Comparison of ENCODE assay signal across 22 cellular contexts in genomic region chr13:42526276-42526675, GRCh38. TPM values are rescaled to one million over a fixed set of nuclear protein-coding genes. Genes with fewer than 3 reads are reported as not detected.
DNase-seq lines count a peak whose midpoint lies in the region; ATAC-seq, FAIRE-seq and TF ChIP-seq lines count a peak whose summit lies in the region.
"Had no signal": no experiment of that assay in that cellular context is flagged by ENCODE, and none has a peak within 500 bp of the region (broad histone marks: within the 10 kb centered on the region; RNA-seq: fewer than 3 reads in every experiment).

No MANE protein-coding gene starts in this region.

- TF ChIP-seq POLR2A in HepG2 (IDR thresholded peaks at IDR 0.05; ENCODE audit: insufficient read depth in 1 of 2, low read depth in 2 of 2, low read length in 2 of 2) (no peak), heart left ventricle (IDR thresholded peaks at IDR 0.05) (no peak)

- ATAC-seq in HepG2, result no peak
- no peak for ATAC-seq in heart left ventricle
- ATAC-seq: PC-3, Right ventricle myocardium inferior had no signal

- H4K91ac ChIP-seq in mesenchymal stem cell (ENCODE audit: low read length), result peak overlapping the region; percentile 15

- peak overlapping the region in 1 of 2 experiments; percentile 9 for H3K4ac ChIP-seq in mesenchymal stem cell (ENCODE audit: low read depth in 1 of 2, low read length in 2 of 2)

- H2BK5ac ChIP-seq in mesenchymal stem cell (ENCODE audit: low read depth, low read length, poor library complexity, severe bottlenecking), result no peak overlapping the region

- H2AK5ac ChIP-seq in mesenchymal stem cell (ENCODE audit: low read length, severe bottlenecking), result peak overlapping the region; percentile 84

- peaks cover 13% of the 10 kb centered on the region for H3K4me1 Mint-ChIP-seq in astrocyte (ENCODE audit: low read depth, unreplicated experiment)

- peak overlapping the region; percentile 57 for H2BK15ac ChIP-seq in mesenchymal stem cell (ENCODE audit: low read depth, poor library complexity, severe bottlenecking)

- H2BK12ac ChIP-seq in mesenchymal stem cell (ENCODE audit: low read length in 2 of 2), result peak overlapping the region; percentile 86 to 87

- intact Hi-C loops in HepG2 (cut with micrococcal nuclease; ENCODE audit: unreplicated experiment), result no loop called here
- intact Hi-C loops in heart left ventricle (cut with DNase I), result no loop called here

- H3K9me3 ChIP-seq in liver (ENCODE audit: control insufficient read depth in 4 of 4, low read length in 3 of 4) (no peaks in the 10 kb centered on the region), HepG2 (ENCODE audit: low read length) (peaks cover 10% of the 10 kb centered on the region; the same call in 1 of the 2 replicates), astrocyte (ENCODE audit: insufficient read depth, low read depth, low read length) (no peaks in the 10 kb centered on the region), mesenchymal stem cell (ENCODE audit: control insufficient read depth, low read length) (no peaks in the 10 kb centered on the region), heart left ventricle (no peaks in the 10 kb centered on the region)
- H3K9me3 ChIP-seq: BE2C had no signal

- peak overlapping the region; percentile 9 for H3K27ac Mint-ChIP-seq in astrocyte (ENCODE audit: unreplicated experiment)
- H3K27ac Mint-ChIP-seq: CD4-positive, CD25-positive, alpha-beta regulatory T cell had no signal

- no peaks in the 10 kb centered on the region for H3K79me2 ChIP-seq in HepG2 (ENCODE audit: insufficient read depth, low read length)
- H3K79me2 ChIP-seq in astrocyte (ENCODE audit: insufficient read depth, low read length), result no peaks in the 10 kb centered on the region

- H3K4me1 ChIP-seq in liver (ENCODE audit: control insufficient read depth in 4 of 4, insufficient read depth in 4 of 4, low read length in 3 of 4) (peaks cover 5 to 23% (median 18%) of the 10 kb centered on the region in 4 donors), HepG2 (ENCODE audit: insufficient read depth, low read length) (peaks cover 5% of the 10 kb centered on the region; the same call in 1 of the 2 replicates), astrocyte (ENCODE audit: insufficient read depth, low read length) (peaks cover 2% of the 10 kb centered on the region), mesenchymal stem cell (ENCODE audit: control insufficient read depth, insufficient read depth, low read depth, low read length) (peaks cover 9% of the 10 kb centered on the region), heart left ventricle (no peaks in the 10 kb centered on the region)
- H3K4me1 ChIP-seq: BE2C had no signal

- H3K14ac ChIP-seq in mesenchymal stem cell (ENCODE audit: low read length in 2 of 2), result no peak overlapping the region

- no peak overlapping the region for H3K4me3 ChIP-seq in liver (ENCODE audit: low read depth in 1 of 3, low read length in 3 of 3)
- H3K4me3 ChIP-seq in HepG2 (replicated peaks in 1 of 3; ENCODE audit: insufficient read depth in 1 of 3, low read depth in 2 of 3, low read length in 3 of 3), result no peak overlapping the region
- no peak overlapping the region for H3K4me3 ChIP-seq in astrocyte (ENCODE audit: insufficient read depth, low read depth, low read length)
- no peak overlapping the region for H3K4me3 ChIP-seq in mesenchymal stem cell (ENCODE audit: insufficient read depth in 1 of 2, low read depth in 1 of 2, low read length in 2 of 2)
- H3K4me3 ChIP-seq in heart left ventricle, result no peak overlapping the region

- no TSS peak for BruUV-seq in HepG2 (replicated peaks; lab: Mats Ljungman, UMichigan)

- peak overlapping the region; percentile 29 for H2BK120ac ChIP-seq in mesenchymal stem cell (ENCODE audit: low read depth, low read length)

- H3K9me3 Mint-ChIP-seq in astrocyte (ENCODE audit: unreplicated experiment), result peaks cover 6% of the 10 kb centered on the region

- H4K8ac ChIP-seq in mesenchymal stem cell (ENCODE audit: low read length), result peak overlapping the region; percentile 52

- CTCF ChIA-PET in HepG2 (lab: Yijun Ruan, JAX; ENCODE audit: low intra/inter-chr PET ratio, low total read pairs), result no interaction called here

- WGBS in liver, result 84% methylated on average over 3 of the region's 3 CpGs
- WGBS in HepG2 (ENCODE audit: low lambda C conversion rate), result 26% methylated on average over 3 of the region's 3 CpGs
- 86% methylated on average over 3 of the region's 3 CpGs for WGBS in mesenchymal stem cell
- 48 to 66% (median 63%) methylated on average over 3 of the region's 3 CpGs for WGBS in heart left ventricle, 4 donors

- H3K18ac ChIP-seq in mesenchymal stem cell (ENCODE audit: low read depth in 1 of 2, low read length in 2 of 2), result peak overlapping the region; percentile 6 to 42

- no peak for TF ChIP-seq EP300 in HepG2 (IDR thresholded peaks at IDR 0.05; ENCODE audit: low read depth in 2 of 2, low read length in 2 of 2)
- no peak for TF ChIP-seq EP300 in HepG2 (CRISPR knock-in tag; IDR thresholded peaks at IDR 0.05; ENCODE audit: borderline replicate concordance)

- H3K27ac ChIP-seq in liver (ENCODE audit: low read depth in 1 of 2, low read length in 2 of 2), result peak overlapping the region; percentile 93 to 95
- H3K27ac ChIP-seq in HepG2 (ENCODE audit: extremely low read length, insufficient read depth, low read length), result no peak overlapping the region
- H3K27ac ChIP-seq in astrocyte (ENCODE audit: low read depth, low read length), result no peak overlapping the region
- H3K27ac ChIP-seq in mesenchymal stem cell (ENCODE audit: low read length, poor library complexity, severe bottlenecking), result no peak overlapping the region
- H3K27ac ChIP-seq in heart left ventricle, result no peak overlapping the region

- no peak overlapping the region for H3K4me3 Mint-ChIP-seq in astrocyte (ENCODE audit: unreplicated experiment)
- H3K4me3 Mint-ChIP-seq: CD4-positive, CD25-positive, alpha-beta regulatory T cell had no signal

- H3K27me3 Mint-ChIP-seq in astrocyte (ENCODE audit: low read depth, unreplicated experiment), result no peaks in the 10 kb centered on the region

- H2AFZ ChIP-seq in HepG2 (ENCODE audit: low read length), result no peak overlapping the region
- no peak overlapping the region for H2AFZ ChIP-seq in astrocyte (ENCODE audit: low read depth, low read length)
- H2AFZ ChIP-seq in mesenchymal stem cell (ENCODE audit: low read depth, low read length), result no peak overlapping the region

- TF ChIP-seq CTCF in liver (IDR thresholded peaks at IDR 0.05; ENCODE audit: low read depth, low read length, missing input control) (no peak), HepG2 (CRISPR knock-in tag; IDR thresholded peaks at IDR 0.05) (no peak), astrocyte (IDR thresholded peaks at IDR 0.05; ENCODE audit: insufficient read depth, low read depth, low read length) (no peak), heart left ventricle (IDR thresholded peaks at IDR 0.05) (no peak)

- H3K27me3 ChIP-seq in liver (ENCODE audit: control insufficient read depth in 4 of 4, insufficient read depth in 4 of 4, low read length in 3 of 4) (no peaks in the 10 kb centered on the region), HepG2 (ENCODE audit: control insufficient read depth in 1 of 2, insufficient read depth in 2 of 2, low read length in 2 of 2) (no peaks in the 10 kb centered on the region), astrocyte (ENCODE audit: insufficient read depth, low read length) (peaks cover 3% of the 10 kb centered on the region), mesenchymal stem cell (ENCODE audit: control insufficient read depth in 1 of 2, insufficient read depth in 1 of 2, low read length in 2 of 2) (no peaks in the 10 kb centered on the region), heart left ventricle (no peaks in the 10 kb centered on the region)

- DNase-seq in HepG2 (ENCODE audit: low spot score) (no peak), astrocyte (ENCODE audit: low read depth) (no peak), mesenchymal stem cell (no peak), NCI-H2227 (lab: John Stamatoyannopoulos, UW; ENCODE audit: unreplicated experiment) (no peak), SIG-M5 treated with dmso at 0.1 percent for 504 hours (lab: John Stamatoyannopoulos, UW; ENCODE audit: unreplicated experiment) (no peak), heart left ventricle (no peak)
- DNase-seq: 8988T; ACHN; BE2C; CD4-positive, CD25-positive, alpha-beta regulatory T cell; GOT3; HCEC 1CT; NCI-H2029; NCI-H446 treated with DMSO at 0.1 percent for 48 hours; NCI-H526; NK-92 treated with Interleukin-12 subunit alpha and Interleukin-12 subunit beta, amount 100 ng/mL, for 24 hours; PC-3 had no signal

- H3K9ac ChIP-seq in liver (ENCODE audit: low read depth in 1 of 2, low read length in 2 of 2) (no peak overlapping the region), HepG2 (ENCODE audit: insufficient read depth, low read depth, low read length) (no peak overlapping the region), astrocyte (ENCODE audit: low read length) (no peak overlapping the region), mesenchymal stem cell (ENCODE audit: low read length) (no peak overlapping the region)

- FAIRE-seq in HepG2 (lab: Jason Lieb, UNC) (no peak), astrocyte (lab: Jason Lieb, UNC) (no peak)
- FAIRE-seq: D721Med had no signal

- in situ Hi-C loops in HepG2 (cut with HindIII; ENCODE audit: extremely low pct_ligation_motif_present, low pct_unique_long_range_greater_than_20kb), result no loop called here

- H3K36me3 Mint-ChIP-seq in astrocyte (ENCODE audit: low read depth, unreplicated experiment), result no peaks in the 10 kb centered on the region
- H3K36me3 Mint-ChIP-seq: CD4-positive, CD25-positive, alpha-beta regulatory T cell had no signal

- TF ChIP-seq RAD21 in liver (IDR thresholded peaks at IDR 0.05) (no peak), HepG2 (CRISPR knock-in tag; IDR thresholded peaks at IDR 0.05) (no peak)

- H3K4me2 ChIP-seq in HepG2 (ENCODE audit: low read depth, low read length) (no peak overlapping the region), astrocyte (ENCODE audit: low read length) (no peak overlapping the region), mesenchymal stem cell (ENCODE audit: low read length, poor library complexity, severe bottlenecking) (no peak overlapping the region)

- H3K36me3 ChIP-seq in liver (ENCODE audit: control insufficient read depth in 4 of 4, insufficient read depth in 3 of 4, low read depth in 1 of 4, low read length in 3 of 4) (no peaks in the 10 kb centered on the region), HepG2 (replicated peaks in 1 of 2; ENCODE audit: control insufficient read depth in 1 of 2, insufficient read depth in 2 of 2, low read length in 2 of 2) (no peaks in the 10 kb centered on the region), astrocyte (ENCODE audit: insufficient read depth, low read length) (no peaks in the 10 kb centered on the region), mesenchymal stem cell (ENCODE audit: control insufficient read depth in 1 of 2, insufficient read depth in 2 of 2, low read depth in 1 of 2, low read length in 2 of 2) (no peaks in the 10 kb centered on the region), heart left ventricle (no peaks in the 10 kb centered on the region)
- H3K36me3 ChIP-seq: BE2C had no signal

- no peaks in the 10 kb centered on the region for H3K79me1 ChIP-seq in mesenchymal stem cell (replicated peaks; ENCODE audit: low read length, poor library complexity, severe bottlenecking)

- POLR2A ChIA-PET in HepG2 (lab: Yijun Ruan, JAX), result no interaction called here

- H4K20me1 ChIP-seq in HepG2 (ENCODE audit: insufficient read depth, low read length), result no peaks in the 10 kb centered on the region
- no peaks in the 10 kb centered on the region for H4K20me1 ChIP-seq in astrocyte (ENCODE audit: insufficient read depth, low read length)

- no peak overlapping the region for H3K23ac ChIP-seq in mesenchymal stem cell (ENCODE audit: low read length in 2 of 2)

RNA-seq across cellular contexts. Expression of gene TNFSF11, which starts 47.7 kb away (rescaled TPM):
- total RNA-seq in liver, result 1 to 10 TPM in 1 of 2 donors, under 1 TPM in 1; 0.25 to 1.3 TPM
- under 1 TPM; 0.25 TPM for polyA plus RNA-seq in liver
- total RNA-seq in HepG2 (2016; rRNA removed; fragmentation: Illumina TruSeq; extraction: Trizol), result not detected in 2 replicates
- not detected in 2 replicates for total RNA-seq in HepG2 (2016; cell fraction: cytosol; rRNA removed; fragmentation: Illumina TruSeq; extraction: Trizol; ENCODE audit: low read depth)
- not detected in 2 replicates for total RNA-seq in HepG2 (2016; cell fraction: insoluble cytoplasmic fraction; rRNA removed; fragmentation: Illumina TruSeq; extraction: Trizol)
- total RNA-seq in HepG2 (2016; cell fraction: membrane; rRNA removed; fragmentation: Illumina TruSeq; extraction: Trizol), result not detected in 2 replicates
- total RNA-seq in HepG2 (2016; cell fraction: nucleus; rRNA removed; fragmentation: Illumina TruSeq; extraction: Trizol), result not detected in 2 replicates
- 0.03 TPM in 1 of 2 replicates, not detected in the other for polyA plus RNA-seq in HepG2 (2011; rRNA removed)
- not detected in 2 replicates for polyA plus RNA-seq in HepG2 (2011; cell fraction: cytosol; rRNA removed)
- polyA plus RNA-seq in HepG2 (2011; cell fraction: nucleus; rRNA removed), result not detected in 2 replicates
- not detected in 2 replicates for polyA plus RNA-seq in HepG2 (2012)
- polyA plus RNA-seq in HepG2 (2016; cell fraction: cytosol; fragmentation: Illumina TruSeq; extraction: Trizol; ENCODE audit: low read depth), result not detected in 2 replicates
- polyA plus RNA-seq in HepG2 (2016; cell fraction: insoluble cytoplasmic fraction; fragmentation: Illumina TruSeq; extraction: Trizol; ENCODE audit: low read depth), result not detected in 2 replicates
- polyA plus RNA-seq in HepG2 (2016; cell fraction: membrane; fragmentation: Illumina TruSeq; extraction: Trizol; ENCODE audit: low read depth), result not detected in 2 replicates
- polyA plus RNA-seq in HepG2 (2016; cell fraction: nucleus; fragmentation: Illumina TruSeq; extraction: Trizol; ENCODE audit: insufficient read depth, low read depth), result not detected in 2 replicates
- not detected in 2 replicates for polyA minus RNA-seq in HepG2 (2011; rRNA and poly(A)+ RNA removed; ENCODE audit: low replicate concordance)
- not detected in 2 replicates for polyA minus RNA-seq in HepG2 (2011; cell fraction: cytosol; rRNA and poly(A)+ RNA removed)
- not detected in 2 replicates for polyA minus RNA-seq in HepG2 (2011; cell fraction: nucleus; rRNA and poly(A)+ RNA removed)
- total RNA-seq in astrocyte, result not detected in 2 replicates
- polyA plus RNA-seq in mesenchymal stem cell (2013, experiment 1 of 2), result 2.0 TPM
- 2.2 TPM for polyA plus RNA-seq in mesenchymal stem cell (2013, experiment 2 of 2)
- total RNA-seq in heart left ventricle, result not detected
- polyA plus RNA-seq in heart left ventricle, result not detected
- total RNA-seq: G401, PC-3, Right ventricle myocardium inferior, SK-MEL-5 had no signal

Comparison
In these comparisons a context has a peak if more than half of its experiments do, and no peak if none do; other contexts are left out.
1. H3K27ac ChIP-seq: peak in liver (2 of 2); none in HepG2 (single experiment), astrocyte (single experiment), mesenchymal stem cell (single experiment) and heart left ventricle (0 of 12).